In the genomic region with DNA sequence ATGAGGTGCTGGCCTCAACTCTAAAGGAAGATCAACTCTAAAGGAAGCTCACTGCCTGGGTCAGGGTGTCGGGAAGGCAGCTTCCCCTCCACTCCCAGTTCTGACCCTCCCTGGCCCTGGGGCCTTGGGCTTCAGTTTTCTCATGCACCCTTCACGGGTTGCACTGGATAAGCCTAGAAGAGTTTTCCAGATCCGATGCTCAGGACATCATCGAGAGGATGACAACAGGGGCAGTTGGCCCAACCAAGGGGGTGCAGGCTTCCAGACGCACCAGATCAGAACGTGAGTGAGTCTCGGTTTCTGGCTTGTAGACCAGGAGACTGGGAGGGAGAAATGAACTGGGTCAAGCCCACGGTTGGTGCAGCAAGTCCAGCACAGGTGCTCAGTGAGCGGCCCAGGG, we compare ENCODE assay signal across 24 cellular contexts. TPM values are rescaled to one million over a fixed set of nuclear protein-coding genes. Genes with fewer than 3 reads are reported as not detected.
"Had no signal": no experiment of that assay in that cellular context is flagged by ENCODE, and none has a peak within 500 bp of the region (broad histone marks: within the 10 kb centered on the region; RNA-seq: fewer than 3 reads in every experiment).

No MANE protein-coding gene starts in this region.

- H3K4me3 ChIP-seq: adrenal gland, body of pancreas, breast epithelium, SJCRH30, SK-N-MC had no signal

- ATAC-seq: activated CD8-positive, alpha-beta T cell treated with anti-CD3 and anti-CD28 coated beads for 36 hours; activated naive CD4-positive, alpha-beta T cell treated with anti-CD3 and anti-CD28 coated beads, Interleukin-2, amount 50 U/mL, for 72 hours; body of pancreas; Panc1 had no signal

- H3K4me1 ChIP-seq: adrenal gland, body of pancreas, breast epithelium had no signal

- H3K36me3 ChIP-seq: adrenal gland, breast epithelium, SJCRH30 had no signal

- H3K27me3 ChIP-seq: adrenal gland, body of pancreas, breast epithelium, SJCRH30 had no signal

- H3K27ac ChIP-seq: adrenal gland, body of pancreas, SJCRH30, SK-N-MC had no signal

- DNase-seq: activated CD4-positive, alpha-beta T cell treated with anti-CD3 and anti-CD28 coated beads, Interleukin-2, amount 10 ng/mL, durations not matched to agents 24 days and 14 days; activated CD4-positive, alpha-beta T cell treated with anti-CD3 and anti-CD28 coated beads, Interleukin-2, amount 50 U/mL, for 4 hours; activated CD8-positive, alpha-beta T cell treated with anti-CD3 and anti-CD28 coated beads for 36 hours; activated gamma-delta T cell; activated naive CD4-positive, alpha-beta T cell treated with anti-CD3 and anti-CD28 coated beads for 36 hours; activated T-cell treated with anti-CD3 and anti-CD28 coated beads, Interleukin-2, amount 50 U/mL, for 24 hours; body of pancreas; Karpas-422; NCI-H1105; NCI-H1417 treated with DMSO at 0.1 percent for 48 hours; NCI-H187 treated with DMSO at 0.1 percent for 48 hours; NCI-H2081; NCI-H345; NCI-H524 treated with DMSO at 0.1 percent for 48 hours; SHP77; SJCRH30; T1000 had no signal

- H3K9me3 ChIP-seq: adrenal gland, body of pancreas, breast epithelium, SJCRH30 had no signal

RNA-seq across cellular contexts. Expression of a gene that starts 34.2 kb away (rescaled TPM):
- total RNA-seq: activated T-helper 2 cell treated with anti-CD3 and anti-CD28 coated beads, Interferon-gamma antibody, Interleukin-2, Interleukin-4, amounts not matched to agents 10 μg/mL and 5 μg/mL and 100 μg/mL, durations not matched to agents 14 hours and 24 hours and 36 hours; T-helper 2 cell treated with Interferon-gamma antibody and Interleukin-4, amounts not matched to agents 100 ng/mL and 5 ng/mL, for 36 hours had no signal
